18 cellular contexts compared by ENCODE assay signal in the genomic region with DNA sequence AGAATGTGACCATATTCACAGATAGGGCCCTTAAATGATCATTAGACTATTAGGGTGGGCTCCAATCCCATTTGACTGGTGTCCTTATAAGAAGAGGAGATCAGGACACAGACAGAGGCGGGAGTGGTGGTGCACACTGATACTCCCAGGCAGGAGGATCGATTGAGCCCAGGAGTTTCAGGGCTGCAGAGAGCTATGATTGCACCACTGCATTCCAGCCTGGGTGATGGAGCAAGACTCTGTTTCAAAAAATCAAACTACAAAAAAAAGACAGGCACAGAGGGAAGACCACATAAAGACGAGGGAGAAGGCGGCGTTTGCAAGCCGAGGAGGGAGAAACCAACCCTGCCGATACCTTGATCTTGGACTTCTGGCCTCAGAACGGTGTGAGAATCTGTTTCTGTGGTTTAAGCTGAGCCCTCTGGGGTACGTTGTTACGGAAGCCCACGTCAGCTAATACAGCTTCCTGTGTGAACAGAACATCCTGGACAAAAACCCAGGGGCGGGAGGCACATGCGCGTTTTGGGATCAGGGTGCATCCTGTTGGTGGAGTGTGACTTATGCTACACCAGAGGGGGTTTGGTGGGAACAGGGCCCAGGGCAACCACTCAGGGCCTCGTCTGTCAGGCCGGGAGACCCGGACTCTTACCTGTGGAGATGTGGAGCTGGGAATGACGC.
DNase-seq lines count a peak whose midpoint lies in the region; ATAC-seq and TF ChIP-seq lines count a peak whose summit lies in the region.
"Had no signal": no experiment of that assay in that cellular context is flagged by ENCODE, and none has a peak within 500 bp of the region (broad histone marks: within the 10 kb centered on the region; RNA-seq: fewer than 3 reads in every experiment).

No MANE protein-coding gene starts in this region.

- TF ChIP-seq CTCF in activated CD8-positive, alpha-beta T cell treated with anti-CD3 and anti-CD28 coated beads for 36 hours (IDR thresholded peaks at IDR 0.05) = no peak
- no peak for TF ChIP-seq CTCF in stomach (IDR thresholded peaks at IDR 0.05)

- H3K36me3 Mint-ChIP-seq in activated CD8-positive, alpha-beta T cell treated with anti-CD3 and anti-CD28 coated beads for 36 hours (ENCODE audit: low read depth) = no peaks in the 10 kb centered on the region
- H3K36me3 Mint-ChIP-seq: activated naive CD4-positive, alpha-beta T cell treated with anti-CD3 and anti-CD28 coated beads, Interleukin-2, amount 10 ng/mL, durations not matched to agents 7 days and 5 days had no signal

- H3K27ac ChIP-seq in stomach = no peak overlapping the region
- H3K27ac ChIP-seq: heart left ventricle, SJCRH30 had no signal

- peaks cover 6 to 13% (median 10%) of the 10 kb centered on the region in 4 donors for H3K9me3 ChIP-seq in stomach
- H3K9me3 ChIP-seq: SJCRH30 had no signal

- H3K4me1 ChIP-seq in stomach = peaks cover 0 to 41% (median 4%) of the 10 kb centered on the region in 4 donors
- H3K4me1 ChIP-seq: SJCRH30 had no signal

- TF ChIP-seq EP300 in stomach (IDR thresholded peaks at IDR 0.05) = peak; percentile 29

- H3K4me3 ChIP-seq in stomach = no peak overlapping the region
- H3K4me3 ChIP-seq: heart left ventricle, SJCRH30 had no signal

- H3K27ac Mint-ChIP-seq in activated CD8-positive, alpha-beta T cell treated with anti-CD3 and anti-CD28 coated beads for 36 hours = no peak overlapping the region
- H3K27ac Mint-ChIP-seq: activated naive CD4-positive, alpha-beta T cell treated with anti-CD3 and anti-CD28 coated beads, Interleukin-2, amount 10 ng/mL, durations not matched to agents 7 days and 5 days had no signal

- H3K9me3 Mint-ChIP-seq in activated CD8-positive, alpha-beta T cell treated with anti-CD3 and anti-CD28 coated beads for 36 hours = no peaks in the 10 kb centered on the region
- H3K9me3 Mint-ChIP-seq: activated naive CD4-positive, alpha-beta T cell treated with anti-CD3 and anti-CD28 coated beads, Interleukin-2, amount 10 ng/mL, durations not matched to agents 7 days and 5 days had no signal

- no peak for TF ChIP-seq POLR2A in stomach (IDR thresholded peaks at IDR 0.05)

- H3K27me3 Mint-ChIP-seq in activated CD8-positive, alpha-beta T cell treated with anti-CD3 and anti-CD28 coated beads for 36 hours = peaks cover 4% of the 10 kb centered on the region
- H3K27me3 Mint-ChIP-seq: activated naive CD4-positive, alpha-beta T cell treated with anti-CD3 and anti-CD28 coated beads, Interleukin-2, amount 10 ng/mL, durations not matched to agents 7 days and 5 days had no signal

- peak; percentile 15 for DNase-seq in left ventricle myocardium superior
- DNase-seq in Right ventricle myocardium inferior (ENCODE audit: missing footprints) = no peak
- peak; percentile 20 for DNase-seq in activated CD8-positive, alpha-beta T cell treated with anti-CD3 and anti-CD28 coated beads for 36 hours
- DNase-seq in left lobe of liver (ENCODE audit: low spot score) = no peak
- no peak for DNase-seq in stomach
- no peak for DNase-seq in head of caudate nucleus
- no peak for DNase-seq in glomerular visceral epithelial cell (ENCODE audit: extremely low spot score)
- DNase-seq: ACHN; activated CD4-positive, alpha-beta T cell treated with anti-CD3 and anti-CD28 coated beads for 1 hour; activated CD8-positive, alpha-beta memory T cell treated with anti-CD3 and anti-CD28 coated beads, Interleukin-2, amount 50 U/mL, for 48 hours; activated naive CD4-positive, alpha-beta T cell treated with anti-CD3 and anti-CD28 coated beads, Interleukin-2, amount 10 ng/mL, durations not matched to agents 7 days and 5 days; Caco-2; NCI-H187; NCI-H510A; retina; SJCRH30 had no signal

- peaks cover 36% of the 10 kb centered on the region for H3K4me1 Mint-ChIP-seq in activated CD8-positive, alpha-beta T cell treated with anti-CD3 and anti-CD28 coated beads for 36 hours (ENCODE audit: low read depth)

- ATAC-seq in left ventricle myocardium superior (no peak), Right ventricle myocardium inferior (no peak), left lobe of liver (peak; percentile 84), GM19397 (IDR thresholded peaks at IDR 0.05; ENCODE audit: unreplicated experiment) (no peak)
- no peak for ATAC-seq in activated CD8-positive, alpha-beta T cell treated with anti-CD3 and anti-CD28 coated beads for 36 hours
- ATAC-seq: heart left ventricle had no signal

- CTCF ChIA-PET in activated CD8-positive, alpha-beta T cell treated with anti-CD3 and anti-CD28 coated beads for 36 hours (lab: Charles Lee) = no interaction called here

- no peaks in the 10 kb centered on the region for H3K27me3 ChIP-seq in stomach
- H3K27me3 ChIP-seq: SJCRH30 had no signal

- no peaks in the 10 kb centered on the region for H3K36me3 ChIP-seq in stomach
- H3K36me3 ChIP-seq: heart left ventricle, SJCRH30 had no signal

- intact Hi-C loops in left ventricle myocardium superior (cut with micrococcal nuclease) = no loop called here
- intact Hi-C loops in Right ventricle myocardium inferior (cut with DNase I) = no loop called here
- intact Hi-C loops in activated CD8-positive, alpha-beta T cell treated with anti-CD3 and anti-CD28 coated beads for 36 hours (cut with micrococcal nuclease) = no loop called here
- intact Hi-C loops in stomach (cut with DNase I; ENCODE audit: low total_unique reads) = no loop called here
- intact Hi-C loops in head of caudate nucleus (cut with DNase I) = no loop called here

- POLR2A ChIA-PET in activated CD8-positive, alpha-beta T cell treated with anti-CD3 and anti-CD28 coated beads for 36 hours (lab: Charles Lee) = interaction anchor here (0.7 kb wide), 1 partner anchor 175 kb away, joined by 3 read pairs; no protein-coding TSS in a partner anchor

- no peak overlapping the region for H3K4me3 Mint-ChIP-seq in activated CD8-positive, alpha-beta T cell treated with anti-CD3 and anti-CD28 coated beads for 36 hours
- H3K4me3 Mint-ChIP-seq: activated naive CD4-positive, alpha-beta T cell treated with anti-CD3 and anti-CD28 coated beads, Interleukin-2, amount 10 ng/mL, durations not matched to agents 7 days and 5 days had no signal

- 74 to 85% (median 81%) methylated on average over 18 of the region's 18 CpGs for WGBS in stomach, 5 donors

Comparison
In these comparisons a context has a peak if more than half of its experiments do, and no peak if none do; other contexts are left out.
1. DNase-seq: peak in left ventricle myocardium superior (single experiment) and activated CD8-positive, alpha-beta T cell treated with anti-CD3 and anti-CD28 coated beads for 36 hours (single experiment); none in Right ventricle myocardium inferior (single experiment), left lobe of liver (single experiment), stomach (single experiment), head of caudate nucleus (0 of 42) and glomerular visceral epithelial cell (single experiment).